In the genomic region with DNA sequence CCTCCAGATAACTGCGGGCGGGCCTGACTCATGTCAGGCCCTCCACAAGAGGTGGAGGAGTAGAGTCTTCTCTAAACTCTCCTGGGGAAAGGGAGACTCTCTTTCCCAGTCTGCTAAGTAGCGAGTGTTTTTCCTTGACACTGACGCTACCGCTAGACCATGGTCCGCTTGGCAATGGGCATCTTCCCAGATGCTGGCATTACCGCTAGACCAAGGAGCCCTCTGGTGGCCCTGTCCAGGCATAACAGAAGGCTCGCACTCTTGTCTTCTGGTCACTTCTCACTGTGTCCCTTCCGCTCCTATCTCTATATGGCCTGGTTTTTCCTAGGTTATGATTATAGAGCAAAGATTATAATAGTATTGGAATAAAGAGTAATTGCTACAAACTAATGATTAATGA, we compare ENCODE assay signal across 8 cellular contexts. TPM values are rescaled to one million over a fixed set of nuclear protein-coding genes. Genes with fewer than 3 reads are reported as not detected.
DNase-seq lines count a peak whose midpoint lies in the region; ATAC-seq and TF ChIP-seq lines count a peak whose summit lies in the region.
"Not testable (repeated sequence)": the region's sequence is repeated elsewhere in the genome, so short reads cannot be mapped to it uniquely, and the experiment has no call there.

No MANE protein-coding gene starts in this region.

- H3K27ac Mint-ChIP-seq in Calu3 (ENCODE audit: unreplicated experiment); chondrocyte (ENCODE audit: unreplicated experiment); nephron; type B pancreatic cell: not testable (repeated sequence)

- DNase-seq in Calu3: peak; percentile 23
- DNase-seq in HCT116 (ENCODE audit: low read depth, low spot score): peak; percentile 7
- DNase-seq in NCI-H82 (lab: John Stamatoyannopoulos, UW): peak; percentile 14
- peak; percentile 16 for DNase-seq in WERI-Rb-1
- DNase-seq in chondrocyte (ENCODE audit: low spot score); foreskin keratinocyte; type B pancreatic cell (ENCODE audit: extremely low spot score, unreplicated experiment): not testable (repeated sequence)

- TF ChIP-seq RAD21 in HCT116 (IDR thresholded peaks at IDR 0.05; ENCODE audit: low read depth): peak; percentile 53

- H3K27me3 Mint-ChIP-seq in Calu3 (ENCODE audit: unreplicated experiment); chondrocyte (ENCODE audit: low read depth); nephron (ENCODE audit: low read depth); type B pancreatic cell: not testable (repeated sequence)

- H3K4me1 ChIP-seq in HCT116 (ENCODE audit: control insufficient read depth in 1 of 2, insufficient read depth in 2 of 2, low read length in 2 of 2): peaks cover 29 to 32% of the 10 kb centered on the region in 2 experiments
- H3K4me1 ChIP-seq in foreskin keratinocyte: not testable (repeated sequence)

- not testable (repeated sequence) for TF ChIP-seq POLR2A in HCT116 (IDR thresholded peaks at IDR 0.05; ENCODE audit: borderline replicate concordance, extremely low read depth, insufficient read depth, insufficient read length)

- RAD21 ChIA-PET in HCT116 (lab: Charles Lee; ENCODE audit: low non-redundant PET in 1 of 2, low total read pairs in 2 of 2, uncharacterized antibody in 2 of 2, unreplicated experiment in 2 of 2): not testable (repeated sequence)

- not testable (repeated sequence) for H3K9me3 Mint-ChIP-seq in Calu3 (ENCODE audit: low read depth, unreplicated experiment); chondrocyte (ENCODE audit: low read depth); nephron; type B pancreatic cell

- not testable (repeated sequence) for H3K4me3 ChIP-seq in HCT116 (replicated peaks in 1 of 2; ENCODE audit: low read depth in 1 of 2, low read length in 2 of 2); WERI-Rb-1 (ENCODE audit: low read depth, low read length)

- H3K9me2 ChIP-seq in HCT116 (ENCODE audit: insufficient read depth): not testable (repeated sequence)

- peaks cover 5 to 13% of the 10 kb centered on the region in 2 experiments; a peak in 2 of 4 replicates for H3K36me3 ChIP-seq in HCT116 (ENCODE audit: control insufficient read depth in 1 of 2, insufficient read depth in 2 of 2, low read length in 2 of 2)
- peaks cover 24% of the 10 kb centered on the region for H3K36me3 ChIP-seq in WERI-Rb-1

- POLR2A ChIA-PET in HCT116 (lab: Charles Lee): not testable (repeated sequence)

- not testable (repeated sequence) for H3K9ac ChIP-seq in HCT116 (ENCODE audit: low read length)

- not testable (repeated sequence) for H3K27me3 ChIP-seq in HCT116 (ENCODE audit: insufficient read depth, low read length); WERI-Rb-1 (ENCODE audit: insufficient read depth, low read depth, severe bottlenecking); foreskin keratinocyte

- peaks cover 45% of the 10 kb centered on the region for H3K4me1 Mint-ChIP-seq in Calu3 (ENCODE audit: low read depth, unreplicated experiment)
- peaks cover 30% of the 10 kb centered on the region for H3K4me1 Mint-ChIP-seq in chondrocyte (ENCODE audit: low read depth)
- peaks cover 15% of the 10 kb centered on the region for H3K4me1 Mint-ChIP-seq in nephron
- peaks cover 16% of the 10 kb centered on the region for H3K4me1 Mint-ChIP-seq in type B pancreatic cell (ENCODE audit: unreplicated experiment)

- H3K36me3 Mint-ChIP-seq in Calu3 (ENCODE audit: insufficient read depth, unreplicated experiment): peaks cover 33% of the 10 kb centered on the region
- not testable (repeated sequence) for H3K36me3 Mint-ChIP-seq in chondrocyte (ENCODE audit: low read depth)
- H3K36me3 Mint-ChIP-seq in nephron (ENCODE audit: low read depth): peaks cover 62% of the 10 kb centered on the region
- H3K36me3 Mint-ChIP-seq in type B pancreatic cell: peaks cover 40% of the 10 kb centered on the region

- H3K27ac ChIP-seq in HCT116 (ENCODE audit: low read depth, low read length); WERI-Rb-1; foreskin keratinocyte: not testable (repeated sequence)

- not testable (repeated sequence) for H3K9me3 ChIP-seq in HCT116 (ENCODE audit: control insufficient read depth in 1 of 2, insufficient read depth in 1 of 2, low read depth in 1 of 2, low read length in 2 of 2); WERI-Rb-1 (ENCODE audit: severe bottlenecking)

- not testable (repeated sequence) for H3K4me3 Mint-ChIP-seq in Calu3 (ENCODE audit: low read depth, unreplicated experiment); chondrocyte (ENCODE audit: unreplicated experiment); nephron; type B pancreatic cell

- CTCF ChIA-PET in Calu3 (lab: Charles Lee); HCT116 (lab: Charles Lee): not testable (repeated sequence)

- H4K20me1 ChIP-seq in HCT116 (ENCODE audit: insufficient read depth): not testable (repeated sequence)

- H3K4me2 ChIP-seq in HCT116 (ENCODE audit: low read length): not testable (repeated sequence)

- not testable (repeated sequence) for BruUV-seq in Calu3 (replicated peaks; lab: Mats Ljungman, UMichigan); HCT116 (replicated peaks; lab: Mats Ljungman, UMichigan)

- intact Hi-C loops in Calu3 (cut with micrococcal nuclease; ENCODE audit: unreplicated experiment) (loop anchor here (2.0 kb wide), 1 partner anchor 58 kb away; no protein-coding TSS in a partner anchor), HCT116 (cut with micrococcal nuclease) (loop anchor here (1.0 to 2.0 kb wide), 3 partner anchors 36 to 1694 kb away; no protein-coding TSS in a partner anchor)

- not testable (repeated sequence) for H2AFZ ChIP-seq in HCT116 (ENCODE audit: low read depth, low read length, poor library complexity, severe bottlenecking)

- ATAC-seq in HCT116, foreskin keratinocyte: not testable (repeated sequence)

- peaks cover 37% of the 10 kb centered on the region for H3K79me2 ChIP-seq in HCT116 (ENCODE audit: insufficient read depth, low read length)

- TF ChIP-seq CTCF in Calu3 (IDR thresholded peaks at IDR 0.05; ENCODE audit: unreplicated experiment): not testable (repeated sequence)
- TF ChIP-seq CTCF in HCT116 (IDR thresholded peaks at IDR 0.05 in 2 of 3, conservative IDR thresholded peaks at IDR 0.05 in 1 of 3; ENCODE audit: borderline replicate concordance in 1 of 3, insufficient read depth in 1 of 3, low read depth in 2 of 3, low read length in 2 of 3) (peak; percentile 34 to 62 (median 53); a peak in 5 of 6 replicates), WERI-Rb-1 (IDR thresholded peaks at IDR 0.05; ENCODE audit: low read depth, low read length) (peak; percentile 38; the same call in 1 of the 2 replicates), chondrocyte (IDR thresholded peaks at IDR 0.05) (peak; percentile 70), foreskin keratinocyte (conservative IDR thresholded peaks at IDR 0.05) (peak; percentile 54), nephron (IDR thresholded peaks at IDR 0.05; ENCODE audit: unreplicated experiment in 3 of 3) (peak in 2 of 3 experiments; percentile 36 to 39), type B pancreatic cell (conservative IDR thresholded peaks at IDR 0.05) (peak; percentile 62)

RNA-seq across cellular contexts. Expression of gene DPY19L3, which starts 28.5 kb away (rescaled TPM):
- 23.8 and 29.4 TPM in 2 replicates for total RNA-seq in Calu3 (2022)
- total RNA-seq in HCT116 (2021; ENCODE audit: unreplicated experiment): 14.5 TPM
- 3.7 and 5.0 TPM in 2 replicates for polyA plus RNA-seq in HCT116 (2012)
- total RNA-seq in chondrocyte: 70.3 to 85.4 TPM (median 72.5 TPM) in 3 replicates
- 6.7 and 8.3 TPM in 2 replicates for total RNA-seq in foreskin keratinocyte
- 1.7 and 1.8 TPM in 2 replicates for polyA plus RNA-seq in foreskin keratinocyte
- total RNA-seq in type B pancreatic cell (ENCODE audit: low replicate concordance): 25.5 and 75.2 TPM in 2 replicates

RNA-seq across cellular contexts. Expression of gene ZNF507, which starts 31.7 kb away (rescaled TPM):
- total RNA-seq in Calu3 (2022) (31.5 and 34.0 TPM in 2 replicates), HCT116 (2021; ENCODE audit: unreplicated experiment) (27.4 TPM), chondrocyte (16.7 to 20.6 TPM (median 17.0 TPM) in 3 replicates), foreskin keratinocyte (11.2 and 11.4 TPM in 2 replicates), type B pancreatic cell (ENCODE audit: low replicate concordance) (22.4 and 32.5 TPM in 2 replicates)
- polyA plus RNA-seq in HCT116 (2012): 8.1 and 10.3 TPM in 2 replicates
- 1.6 and 1.7 TPM in 2 replicates for polyA plus RNA-seq in foreskin keratinocyte
